ENCODE assay signal across 1 cellular context in the genomic region with DNA sequence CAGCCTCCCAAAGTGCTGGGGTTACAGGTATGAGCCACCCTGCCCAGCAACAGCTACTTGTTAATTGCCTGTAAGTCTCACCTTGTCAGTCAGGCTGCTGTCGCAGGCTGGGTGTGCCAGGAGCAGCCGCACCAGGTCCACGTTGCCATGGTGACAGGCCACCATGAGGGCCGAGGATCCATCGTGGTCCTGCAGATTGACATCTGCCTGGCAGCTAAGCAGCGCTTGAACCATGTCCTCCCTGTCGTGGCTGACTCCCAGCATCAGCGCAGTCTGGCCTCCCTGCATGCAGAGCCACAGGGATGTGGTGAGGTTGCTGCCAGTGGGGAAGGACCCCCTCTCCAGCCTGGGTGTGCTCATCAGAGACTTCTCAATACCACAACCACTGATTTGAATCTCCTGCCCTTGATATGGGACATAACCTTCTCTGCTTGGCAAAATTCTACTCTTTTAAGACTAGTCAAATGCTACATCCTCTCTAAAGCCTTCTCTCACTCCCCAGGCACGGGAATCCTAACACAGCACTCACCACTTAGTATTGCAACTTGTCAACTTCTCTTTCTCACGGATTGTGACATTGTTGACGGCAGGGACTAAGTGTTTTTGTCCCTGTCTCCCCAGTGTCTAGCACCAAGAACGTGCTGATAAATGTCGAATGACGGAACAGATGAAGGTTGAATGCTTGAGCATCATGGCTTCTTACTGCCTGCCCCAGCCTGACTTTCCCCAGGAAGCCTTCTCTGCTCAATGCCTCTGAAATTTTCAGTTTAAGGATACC.
TF ChIP-seq lines count a peak whose summit lies in the region.

No MANE protein-coding gene starts in this region.

TF ChIP-seq in WTC11, 78 proteins besides CTCF, POLR2A, EP300 and RAD21 (continued from another document):
- TF ChIP-seq, protein P1, sequence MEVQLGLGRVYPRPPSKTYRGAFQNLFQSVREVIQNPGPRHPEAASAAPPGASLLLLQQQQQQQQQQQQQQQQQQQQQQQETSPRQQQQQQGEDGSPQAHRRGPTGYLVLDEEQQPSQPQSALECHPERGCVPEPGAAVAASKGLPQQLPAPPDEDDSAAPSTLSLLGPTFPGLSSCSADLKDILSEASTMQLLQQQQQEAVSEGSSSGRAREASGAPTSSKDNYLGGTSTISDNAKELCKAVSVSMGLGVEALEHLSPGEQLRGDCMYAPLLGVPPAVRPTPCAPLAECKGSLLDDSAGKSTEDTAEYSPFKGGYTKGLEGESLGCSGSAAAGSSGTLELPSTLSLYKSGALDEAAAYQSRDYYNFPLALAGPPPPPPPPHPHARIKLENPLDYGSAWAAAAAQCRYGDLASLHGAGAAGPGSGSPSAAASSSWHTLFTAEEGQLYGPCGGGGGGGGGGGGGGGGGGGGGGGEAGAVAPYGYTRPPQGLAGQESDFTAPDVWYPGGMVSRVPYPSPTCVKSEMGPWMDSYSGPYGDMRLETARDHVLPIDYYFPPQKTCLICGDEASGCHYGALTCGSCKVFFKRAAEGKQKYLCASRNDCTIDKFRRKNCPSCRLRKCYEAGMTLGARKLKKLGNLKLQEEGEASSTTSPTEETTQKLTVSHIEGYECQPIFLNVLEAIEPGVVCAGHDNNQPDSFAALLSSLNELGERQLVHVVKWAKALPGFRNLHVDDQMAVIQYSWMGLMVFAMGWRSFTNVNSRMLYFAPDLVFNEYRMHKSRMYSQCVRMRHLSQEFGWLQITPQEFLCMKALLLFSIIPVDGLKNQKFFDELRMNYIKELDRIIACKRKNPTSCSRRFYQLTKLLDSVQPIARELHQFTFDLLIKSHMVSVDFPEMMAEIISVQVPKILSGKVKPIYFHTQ (CRISPR knock-in tag; IDR thresholded peaks at IDR 0.05) = no peak
- TF ChIP-seq TP53 (CRISPR knock-in tag; IDR thresholded peaks at IDR 0.05) (no peak), EMX1 (CRISPR knock-in tag; IDR thresholded peaks at IDR 0.05) (no peak), ELF4 (CRISPR knock-in tag; IDR thresholded peaks at IDR 0.05; ENCODE audit: low read depth) (no peak), ZNF138 (CRISPR knock-in tag; conservative IDR thresholded peaks at IDR 0.05) (no peak)
